ENCODE assay signal across 1 cellular context in genomic region chr10:100349672-100350071, GRCh38.
TF ChIP-seq lines count a peak whose summit lies in the region.

No MANE protein-coding gene starts in this region.

TF ChIP-seq in endothelial cell of umbilical vein, 7 proteins besides CTCF, POLR2A, EP300 and RAD21 (continued from another document):
- TF ChIP-seq JUN (IDR thresholded peaks at IDR 0.05; ENCODE audit: borderline replicate concordance, insufficient read depth, insufficient read length, low read depth) = no peak
- no peak for TF ChIP-seq EZH2 (IDR thresholded peaks at IDR 0.05; ENCODE audit: borderline replicate concordance, low read depth, low read length, severe bottlenecking)
- no peak for TF ChIP-seq GATA2 (IDR thresholded peaks at IDR 0.05; ENCODE audit: insufficient read depth, insufficient read length, low read depth, low read length)
